In genomic region chr7:127035203-127035849, GRCh38 we compare ENCODE assay signal across 20 cellular contexts.
"Had no signal": no experiment of that assay in that cellular context is flagged by ENCODE, and none has a peak within 500 bp of the region (broad histone marks: within the 10 kb centered on the region; RNA-seq: fewer than 3 reads in every experiment).

No MANE protein-coding gene starts in this region.

- DNase-seq: activated CD4-positive, alpha-beta memory T cell treated with anti-CD3 and anti-CD28 coated beads, Interleukin-2, amount 10 ng/mL, durations not matched to agents 7 days and 5 days; activated CD4-positive, alpha-beta T cell treated with anti-CD3 and anti-CD28 coated beads for 36 hours; activated effector memory CD4-positive, alpha-beta T cell treated with anti-CD3 and anti-CD28 coated beads, Interleukin-2, amount 50 U/mL, for 16 hours; activated T-cell treated with anti-CD3 and anti-CD28 coated beads, Interleukin-2, amount 50 U/mL, for 48 hours; adrenal gland; caudate nucleus; foreskin fibroblast; hypothalamus; kidney glomerular epithelial cell; midbrain; naive B cell; retina; stimulated activated CD4-positive, alpha-beta T cell treated with anti-CD3 and anti-CD28 coated beads, Interleukin-15, amount 100 ng/mL, for 24 hours; stimulated activated CD4-positive, alpha-beta T cell treated with anti-CD3 and anti-CD28 coated beads, Interleukin-4, amount 100 ng/mL, for 24 hours; stimulated activated naive CD4-positive, alpha-beta T cell; T-helper 17 cell; trophoblast cell had no signal

- H3K27ac Mint-ChIP-seq: activated CD4-positive, alpha-beta memory T cell treated with anti-CD3 and anti-CD28 coated beads, Interleukin-2, amount 10 ng/mL, durations not matched to agents 7 days and 5 days; activated CD4-positive, alpha-beta T cell treated with anti-CD3 and anti-CD28 coated beads for 36 hours; activated naive CD4-positive, alpha-beta T cell treated with anti-CD3 and anti-CD28 coated beads, Interleukin-2, amount 50 U/mL, for 24 hours; naive B cell; T-helper 17 cell had no signal

- H3K36me3 ChIP-seq: adrenal gland had no signal

- H3K27me3 ChIP-seq: adrenal gland had no signal

- H3K9me3 ChIP-seq: adrenal gland had no signal

- H3K27ac ChIP-seq: adrenal gland, parathyroid adenoma had no signal

- H3K4me1 Mint-ChIP-seq: activated CD4-positive, alpha-beta memory T cell treated with anti-CD3 and anti-CD28 coated beads, Interleukin-2, amount 10 ng/mL, durations not matched to agents 7 days and 5 days; activated CD4-positive, alpha-beta T cell treated with anti-CD3 and anti-CD28 coated beads for 36 hours; activated naive CD4-positive, alpha-beta T cell treated with anti-CD3 and anti-CD28 coated beads, Interleukin-2, amount 50 U/mL, for 24 hours; naive B cell; T-helper 17 cell had no signal

- H3K4me3 ChIP-seq: adrenal gland, lung had no signal

- ATAC-seq: activated CD4-positive, alpha-beta T cell treated with anti-CD3 and anti-CD28 coated beads for 36 hours; T-helper 17 cell had no signal

- H3K36me3 Mint-ChIP-seq: activated naive CD4-positive, alpha-beta T cell treated with anti-CD3 and anti-CD28 coated beads, Interleukin-2, amount 50 U/mL, for 24 hours; naive B cell had no signal

- H3K9me3 Mint-ChIP-seq: activated CD4-positive, alpha-beta memory T cell treated with anti-CD3 and anti-CD28 coated beads, Interleukin-2, amount 10 ng/mL, durations not matched to agents 7 days and 5 days had no signal

- H3K4me3 Mint-ChIP-seq: activated CD4-positive, alpha-beta memory T cell treated with anti-CD3 and anti-CD28 coated beads, Interleukin-2, amount 10 ng/mL, durations not matched to agents 7 days and 5 days; activated CD4-positive, alpha-beta T cell treated with anti-CD3 and anti-CD28 coated beads for 36 hours; activated naive CD4-positive, alpha-beta T cell treated with anti-CD3 and anti-CD28 coated beads, Interleukin-2, amount 50 U/mL, for 24 hours; naive B cell; T-helper 17 cell had no signal

- H3K4me1 ChIP-seq: adrenal gland, parathyroid adenoma had no signal

- H3K27me3 Mint-ChIP-seq: activated CD4-positive, alpha-beta memory T cell treated with anti-CD3 and anti-CD28 coated beads, Interleukin-2, amount 10 ng/mL, durations not matched to agents 7 days and 5 days had no signal
